In the genomic region with DNA sequence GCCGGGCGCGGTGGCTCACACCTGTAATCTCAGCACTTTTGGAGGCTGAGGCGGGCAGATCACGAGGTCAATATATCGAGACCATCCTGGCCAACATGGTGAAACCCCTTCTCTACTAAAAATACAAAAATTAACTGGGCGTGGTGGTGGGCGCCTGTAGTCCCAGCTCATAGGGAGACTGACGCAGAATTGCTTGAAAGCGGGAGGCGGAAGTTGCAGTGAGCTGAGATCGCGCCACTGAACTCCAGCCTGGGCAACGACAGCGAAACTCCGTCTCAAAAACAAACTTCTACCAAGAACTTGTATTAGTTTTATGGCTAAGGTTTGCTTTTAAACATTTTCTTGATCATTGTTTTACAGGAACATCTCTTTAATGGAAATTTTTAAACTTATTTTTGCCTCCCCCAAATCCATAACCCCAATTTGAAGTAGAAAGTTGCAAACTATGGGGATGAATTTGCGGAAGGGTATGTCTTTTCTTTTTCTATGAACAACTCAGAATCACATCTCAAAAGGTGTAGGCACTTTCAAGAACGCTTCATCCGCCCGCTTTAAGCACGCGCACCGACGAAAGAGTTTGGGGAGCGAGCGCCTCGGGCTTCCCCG, we compare ENCODE assay signal across 8 cellular contexts. TPM values are rescaled to one million over a fixed set of nuclear protein-coding genes. Genes with fewer than 3 reads are reported as not detected.
DNase-seq lines count a peak whose midpoint lies in the region; ATAC-seq and TF ChIP-seq lines count a peak whose summit lies in the region.

No MANE protein-coding gene starts in this region.

- H3K36me3 ChIP-seq in DND-41 (ENCODE audit: insufficient read depth, low read length) (no peaks in the 10 kb centered on the region; the same call in 1 of the 2 replicates), Peyer's patch (no peaks in the 10 kb centered on the region), esophagus muscularis mucosa (no peaks in the 10 kb centered on the region), HAP-1 (replicated peaks) (no peaks in the 10 kb centered on the region)

- no peaks in the 10 kb centered on the region for H3K27me3 Mint-ChIP-seq in progenitor cell of endocrine pancreas

- H3K4me3 ChIP-seq in DND-41 (ENCODE audit: low read depth in 1 of 2, low read length in 2 of 2) (peak overlapping the region in 1 of 2 experiments; percentile 52; a peak in 2 of 4 replicates), Peyer's patch (peak overlapping the region; percentile 52 to 63 (median 56)), esophagus muscularis mucosa (peak overlapping the region; percentile 48 to 59 (median 54)), HAP-1 (no peak overlapping the region; the same call in 1 of the 2 replicates)

- in situ Hi-C loops in HAP-1 (cut with MboI; ENCODE audit: low sequenced_read_pairs): loop anchor here (5.0 kb wide), 1 partner anchor 49 kb away; no protein-coding TSS in a partner anchor

- H4K20me1 ChIP-seq in DND-41 (ENCODE audit: insufficient read depth, low read length): no peaks in the 10 kb centered on the region

- peaks cover 3% of the 10 kb centered on the region for H3K36me3 Mint-ChIP-seq in progenitor cell of endocrine pancreas (ENCODE audit: insufficient read depth)

- H3K9me3 ChIP-seq in DND-41 (ENCODE audit: insufficient read depth, low read length, severe bottlenecking) (no peaks in the 10 kb centered on the region), Peyer's patch (no peaks in the 10 kb centered on the region), esophagus muscularis mucosa (no peaks in the 10 kb centered on the region), HAP-1 (no peaks in the 10 kb centered on the region)

- peak overlapping the region; percentile 66 for H3K9ac ChIP-seq in DND-41 (ENCODE audit: low read depth, low read length)

- no peak for TF ChIP-seq EP300 in esophagus muscularis mucosa (IDR thresholded peaks at IDR 0.05)

- no peak for TF ChIP-seq POLR2A in Peyer's patch (IDR thresholded peaks at IDR 0.05)
- no peak for TF ChIP-seq POLR2A in esophagus muscularis mucosa (IDR thresholded peaks at IDR 0.05; ENCODE audit: low read depth)

- peak overlapping the region; percentile 87 for H3K27ac Mint-ChIP-seq in progenitor cell of endocrine pancreas

- 85% methylated on average over 20 of the region's 28 CpGs for WGBS in esophagus muscularis mucosa

- H2AFZ ChIP-seq in DND-41 (ENCODE audit: low read depth, low read length): peak overlapping the region; percentile 75

- no peaks in the 10 kb centered on the region for H3K27me3 ChIP-seq in DND-41 (ENCODE audit: insufficient read depth, low read length, poor library complexity)
- no peaks in the 10 kb centered on the region for H3K27me3 ChIP-seq in Peyer's patch
- H3K27me3 ChIP-seq in esophagus muscularis mucosa: no peaks in the 10 kb centered on the region
- H3K27me3 ChIP-seq in HAP-1 (ENCODE audit: low read depth): no peaks in the 10 kb centered on the region

- 0 out of 2 replicates have a peak, but pooled peaks cover 4% of the 10 kb centered on the region for H3K79me2 ChIP-seq in DND-41 (ENCODE audit: insufficient read depth, low read length)

- peaks cover 8% of the 10 kb centered on the region for H3K9me3 Mint-ChIP-seq in progenitor cell of endocrine pancreas (ENCODE audit: low read depth)

- peak overlapping the region; percentile 55 for H3K4me3 Mint-ChIP-seq in progenitor cell of endocrine pancreas (ENCODE audit: low read depth)

- TF ChIP-seq CTCF in DND-41 (IDR thresholded peaks at IDR 0.05; ENCODE audit: borderline replicate concordance, extremely low read depth, low read length, poor library complexity, severe bottlenecking) (no peak), Peyer's patch (IDR thresholded peaks at IDR 0.05) (no peak), esophagus muscularis mucosa (IDR thresholded peaks at IDR 0.05) (no peak), progenitor cell of endocrine pancreas (IDR thresholded peaks at IDR 0.05; ENCODE audit: unreplicated experiment) (no peak)

- intact Hi-C loops in esophagus muscularis mucosa (cut with DNase I): no loop called here

- H3K4me1 Mint-ChIP-seq in progenitor cell of endocrine pancreas (ENCODE audit: low read depth): peaks cover 5% of the 10 kb centered on the region

- H3K4me1 ChIP-seq in DND-41 (ENCODE audit: insufficient read depth, low read length): peaks cover 31% of the 10 kb centered on the region
- H3K4me1 ChIP-seq in Peyer's patch: peaks cover 0 to 19% (median 7%) of the 10 kb centered on the region in 4 donors
- H3K4me1 ChIP-seq in esophagus muscularis mucosa: peaks cover 26 to 39% (median 33%) of the 10 kb centered on the region in 4 donors
- peaks cover 16% of the 10 kb centered on the region for H3K4me1 ChIP-seq in HAP-1

- peak overlapping the region; percentile 64 for H3K4me2 ChIP-seq in DND-41 (ENCODE audit: insufficient read depth, low read length)

- DNase-seq in DND-41 (no peak), Peyer's patch (no peak), esophagus muscularis mucosa (ENCODE audit: extremely low spot score) (no peak), progenitor cell of endocrine pancreas (ENCODE audit: low spot score, unreplicated experiment) (no peak), HAP-1 (ENCODE audit: low spot score in 2 of 2) (no peak), iPS-NIHi7 (ENCODE audit: extremely low spot score) (no peak)

- ATAC-seq in DND-41 (ENCODE audit: insufficient read depth, low read depth) (no peak), HG02938 (IDR thresholded peaks at IDR 0.05; ENCODE audit: unreplicated experiment) (no peak), HG03039 (IDR thresholded peaks at IDR 0.05; ENCODE audit: unreplicated experiment) (no peak)

- peak overlapping the region; percentile 76 for H3K27ac ChIP-seq in DND-41 (ENCODE audit: low read length)
- peak overlapping the region; percentile 95 to 97 (median 96) for H3K27ac ChIP-seq in Peyer's patch
- peak overlapping the region; percentile 96 to 99 (median 98) for H3K27ac ChIP-seq in esophagus muscularis mucosa (replicated peaks in 1 of 4)

RNA-seq across cellular contexts. Expression of a gene that starts 46.8 kb away (rescaled TPM):
- total RNA-seq in Peyer's patch: 1,000 to 10,000 TPM in 1 of 4 donors, 100 to 1,000 TPM in 3; 316 to 1,049 (median 353) TPM
- 100 to 1,000 TPM; 571 to 894 (median 806) TPM for total RNA-seq in esophagus muscularis mucosa
- 1,066 and 1,116 TPM in 2 replicates for total RNA-seq in progenitor cell of endocrine pancreas
